In genomic region chr21:33293811-33294216, GRCh38 we compare ENCODE assay signal across 14 cellular contexts. TPM values are rescaled to one million over a fixed set of nuclear protein-coding genes. Genes with fewer than 3 reads are reported as not detected.
A peak's percentile ranks its signal among the peaks of the same experiment; 100 is the strongest.
DNase-seq lines count a peak whose midpoint lies in the region; ATAC-seq, FAIRE-seq and TF ChIP-seq lines count a peak whose summit lies in the region.
"Had no signal": no experiment of that assay in that cellular context is flagged by ENCODE, and none has a peak within 500 bp of the region (broad histone marks: within the 10 kb centered on the region; RNA-seq: fewer than 3 reads in every experiment).

No MANE protein-coding gene starts in this region.

- CTCF ChIA-PET in activated CD8-positive, alpha-beta T cell treated with anti-CD3 and anti-CD28 coated beads, Interleukin-2, amount 10 ng/mL, durations not matched to agents 7 days and 5 days (lab: Charles Lee): interaction anchor here (1.2 to 1.4 kb wide), 2 partner anchors 68 to 94 kb away, joined by 3 to 4 read pairs; no protein-coding TSS in a partner anchor
- CTCF ChIA-PET in naive thymus-derived CD4-positive, alpha-beta T cell (lab: Charles Lee): interaction anchor here (0.5 to 1.1 kb wide), 4 partner anchors 68 to 578 kb away, joined by 3 to 5 read pairs (median 4); no protein-coding TSS in a partner anchor

- H3K4me1 Mint-ChIP-seq in CD4-positive, CD25-positive, alpha-beta regulatory T cell: peaks cover 3 to 43% (median 23%) of the 10 kb centered on the region in 4 donors
- peaks cover 21% of the 10 kb centered on the region for H3K4me1 Mint-ChIP-seq in activated CD8-positive, alpha-beta T cell treated with anti-CD3 and anti-CD28 coated beads, Interleukin-2, amount 10 ng/mL, durations not matched to agents 7 days and 5 days (ENCODE audit: low read depth)
- peaks cover 22 to 52% (median 44%) of the 10 kb centered on the region in 7 donors for H3K4me1 Mint-ChIP-seq in naive thymus-derived CD4-positive, alpha-beta T cell

- FAIRE-seq in frontal cortex (lab: Jason Lieb, UNC): no peak

- H3F3A ChIP-seq in DOHH2 (ENCODE audit: control insufficient read depth, insufficient read depth): peaks cover 32% of the 10 kb centered on the region

- no peak overlapping the region for H3K27ac ChIP-seq in CD4-positive, CD25-positive, alpha-beta regulatory T cell (ENCODE audit: insufficient read depth, low read length, poor library complexity, severe bottlenecking)
- H3K27ac ChIP-seq in DOHH2 (ENCODE audit: low read depth, low read length): peak overlapping the region; percentile 97
- H3K27ac ChIP-seq in naive thymus-derived CD4-positive, alpha-beta T cell (ENCODE audit: low read depth, low read length): peak overlapping the region; percentile 53
- H3K27ac ChIP-seq: body of pancreas, C4-2B had no signal

- no peaks in the 10 kb centered on the region for H3K9me3 ChIP-seq in CD4-positive, CD25-positive, alpha-beta regulatory T cell (ENCODE audit: control insufficient read depth in 2 of 2, low read length in 2 of 2)
- H3K9me3 ChIP-seq in DOHH2 (ENCODE audit: control insufficient read depth, insufficient read depth, low read length) (no peaks in the 10 kb centered on the region), BE2C (no peaks in the 10 kb centered on the region)
- no peaks in the 10 kb centered on the region for H3K9me3 ChIP-seq in naive thymus-derived CD4-positive, alpha-beta T cell (ENCODE audit: control insufficient read depth in 2 of 3, low read length in 3 of 3)
- H3K9me3 ChIP-seq: body of pancreas had no signal

- H3K4me3 ChIP-seq in CD4-positive, CD25-positive, alpha-beta regulatory T cell (ENCODE audit: low read depth, low read length): no peak overlapping the region
- H3K4me3 ChIP-seq in DOHH2 (ENCODE audit: low read length): no peak overlapping the region
- no peak overlapping the region for H3K4me3 ChIP-seq in naive thymus-derived CD4-positive, alpha-beta T cell (ENCODE audit: low read length)
- no peak overlapping the region for H3K4me3 ChIP-seq in BE2C (ENCODE audit: low read depth, low read length)
- H3K4me3 ChIP-seq: body of pancreas, dorsolateral prefrontal cortex had no signal

- intact Hi-C loops in naive thymus-derived CD4-positive, alpha-beta T cell (cut with micrococcal nuclease): loop anchor here in 1 of 2 donors (1.0 to 2.0 kb wide), 3 partner anchors 27 to 67 kb away; partner anchors contain the start of genes IFNAR1 and IL10RB

- H3K36me3 Mint-ChIP-seq in CD4-positive, CD25-positive, alpha-beta regulatory T cell: peaks cover 25% of the 10 kb centered on the region
- peaks cover 56% of the 10 kb centered on the region for H3K36me3 Mint-ChIP-seq in activated CD8-positive, alpha-beta T cell treated with anti-CD3 and anti-CD28 coated beads, Interleukin-2, amount 10 ng/mL, durations not matched to agents 7 days and 5 days (ENCODE audit: low read depth)
- peaks cover 6 to 44% (median 14%) of the 10 kb centered on the region in 5 donors for H3K36me3 Mint-ChIP-seq in naive thymus-derived CD4-positive, alpha-beta T cell

- H3K27me3 ChIP-seq in CD4-positive, CD25-positive, alpha-beta regulatory T cell (ENCODE audit: control insufficient read depth, insufficient read depth, low read length): no peaks in the 10 kb centered on the region
- H3K27me3 ChIP-seq in DOHH2 (ENCODE audit: control insufficient read depth, low read length) (no peaks in the 10 kb centered on the region), BE2C (no peaks in the 10 kb centered on the region)
- no peaks in the 10 kb centered on the region for H3K27me3 ChIP-seq in naive thymus-derived CD4-positive, alpha-beta T cell (ENCODE audit: control insufficient read depth in 2 of 2, insufficient read depth in 2 of 2, low read length in 2 of 2)
- H3K27me3 ChIP-seq: body of pancreas, dorsolateral prefrontal cortex had no signal

- POLR2A ChIA-PET in activated CD8-positive, alpha-beta T cell treated with anti-CD3 and anti-CD28 coated beads, Interleukin-2, amount 10 ng/mL, durations not matched to agents 7 days and 5 days (lab: Charles Lee): no interaction called here
- POLR2A ChIA-PET in naive thymus-derived CD4-positive, alpha-beta T cell (lab: Charles Lee): interaction anchor here (0.6 to 2.9 kb wide), 11 partner anchors 8 to 522 kb away, joined by 3 to 20 read pairs (median 4); partner anchors contain the start of genes IFNAR1, IL10RB and PAXBP1

- H3K4me1 ChIP-seq in CD4-positive, CD25-positive, alpha-beta regulatory T cell (ENCODE audit: control insufficient read depth, insufficient read depth, low read length, poor library complexity, severe bottlenecking): peaks cover 10% of the 10 kb centered on the region
- H3K4me1 ChIP-seq in DOHH2 (ENCODE audit: control insufficient read depth, low read length) (peaks cover 59% of the 10 kb centered on the region), BE2C (no peaks in the 10 kb centered on the region)
- H3K4me1 ChIP-seq in naive thymus-derived CD4-positive, alpha-beta T cell (ENCODE audit: control insufficient read depth in 2 of 2, insufficient read depth in 2 of 2, low read length in 2 of 2): peaks cover under 1 to 28% of the 10 kb centered on the region in 2 donors
- H3K4me1 ChIP-seq: body of pancreas had no signal

- H4K20me1 ChIP-seq in DOHH2 (ENCODE audit: control insufficient read depth, insufficient read depth, low read depth, low read length): no peaks in the 10 kb centered on the region

- peaks cover 49% of the 10 kb centered on the region for H3K36me3 ChIP-seq in CD4-positive, CD25-positive, alpha-beta regulatory T cell (ENCODE audit: control insufficient read depth, insufficient read depth, low read length)
- H3K36me3 ChIP-seq in DOHH2 (ENCODE audit: control insufficient read depth, low read length): peaks cover 48% of the 10 kb centered on the region
- peaks cover 0 to 46% (median 7%) of the 10 kb centered on the region in 3 experiments for H3K36me3 ChIP-seq in naive thymus-derived CD4-positive, alpha-beta T cell (ENCODE audit: control insufficient read depth in 2 of 3, insufficient read depth in 3 of 3, low read length in 3 of 3)
- no peaks in the 10 kb centered on the region for H3K36me3 ChIP-seq in BE2C

- peak; percentile 59 to 65 for ATAC-seq in CD4-positive, CD25-positive, alpha-beta regulatory T cell (ENCODE audit: low read depth in 2 of 2)
- ATAC-seq in activated CD8-positive, alpha-beta T cell treated with anti-CD3 and anti-CD28 coated beads, Interleukin-2, amount 10 ng/mL, durations not matched to agents 7 days and 5 days: no peak
- ATAC-seq in naive thymus-derived CD4-positive, alpha-beta T cell: peak; percentile 75
- ATAC-seq: body of pancreas had no signal

- H3K27ac Mint-ChIP-seq in CD4-positive, CD25-positive, alpha-beta regulatory T cell: peak overlapping the region; percentile 70 to 95 (median 90)
- peak overlapping the region; percentile 40 for H3K27ac Mint-ChIP-seq in activated CD8-positive, alpha-beta T cell treated with anti-CD3 and anti-CD28 coated beads, Interleukin-2, amount 10 ng/mL, durations not matched to agents 7 days and 5 days
- peak overlapping the region; percentile 60 to 96 (median 87) for H3K27ac Mint-ChIP-seq in naive thymus-derived CD4-positive, alpha-beta T cell
- H3K27ac Mint-ChIP-seq: activated CD4-positive, alpha-beta T cell treated with anti-CD3 and anti-CD28 coated beads, Interleukin-2, amount 10 ng/mL, durations not matched to agents 24 days and 14 days had no signal

- no peak overlapping the region for H3K4me2 ChIP-seq in DOHH2 (ENCODE audit: low read length)

- TF ChIP-seq CTCF in DOHH2 (IDR thresholded peaks at IDR 0.05; ENCODE audit: low read depth, low read length, poor library complexity, severe bottlenecking) (no peak), BE2C (IDR thresholded peaks at IDR 0.05; ENCODE audit: low read depth, low read length) (no peak)

- peak overlapping the region; percentile 39 to 77 (median 71) for H3K4me3 Mint-ChIP-seq in CD4-positive, CD25-positive, alpha-beta regulatory T cell
- H3K4me3 Mint-ChIP-seq in activated CD8-positive, alpha-beta T cell treated with anti-CD3 and anti-CD28 coated beads, Interleukin-2, amount 10 ng/mL, durations not matched to agents 7 days and 5 days: no peak overlapping the region
- H3K4me3 Mint-ChIP-seq in naive thymus-derived CD4-positive, alpha-beta T cell: peak overlapping the region in 9 of 10 donors; percentile 48 to 84 (median 73)
- H3K4me3 Mint-ChIP-seq: activated CD4-positive, alpha-beta T cell treated with anti-CD3 and anti-CD28 coated beads, Interleukin-2, amount 10 ng/mL, durations not matched to agents 24 days and 14 days had no signal

- H3K9me3 Mint-ChIP-seq in CD4-positive, CD25-positive, alpha-beta regulatory T cell: peaks cover 0 to 3% (median 0%) of the 10 kb centered on the region in 7 donors
- H3K9me3 Mint-ChIP-seq in activated CD8-positive, alpha-beta T cell treated with anti-CD3 and anti-CD28 coated beads, Interleukin-2, amount 10 ng/mL, durations not matched to agents 7 days and 5 days (ENCODE audit: insufficient read depth): no peaks in the 10 kb centered on the region
- no peaks in the 10 kb centered on the region for H3K9me3 Mint-ChIP-seq in naive thymus-derived CD4-positive, alpha-beta T cell
- H3K9me3 Mint-ChIP-seq: activated CD4-positive, alpha-beta T cell treated with anti-CD3 and anti-CD28 coated beads, Interleukin-2, amount 10 ng/mL, durations not matched to agents 24 days and 14 days had no signal

- peaks cover 5% of the 10 kb centered on the region for H3K79me2 ChIP-seq in DOHH2 (ENCODE audit: control insufficient read depth, low read length)

- H3K27me3 Mint-ChIP-seq in CD4-positive, CD25-positive, alpha-beta regulatory T cell: no peaks in the 10 kb centered on the region
- no peaks in the 10 kb centered on the region for H3K27me3 Mint-ChIP-seq in activated CD8-positive, alpha-beta T cell treated with anti-CD3 and anti-CD28 coated beads, Interleukin-2, amount 10 ng/mL, durations not matched to agents 7 days and 5 days (ENCODE audit: low read depth)
- no peaks in the 10 kb centered on the region for H3K27me3 Mint-ChIP-seq in naive thymus-derived CD4-positive, alpha-beta T cell
- H3K27me3 Mint-ChIP-seq: activated CD4-positive, alpha-beta T cell treated with anti-CD3 and anti-CD28 coated beads, Interleukin-2, amount 10 ng/mL, durations not matched to agents 24 days and 14 days had no signal

- DNase-seq in CD4-positive, CD25-positive, alpha-beta regulatory T cell: peak in 2 of 3 donors; percentile 41 to 67
- no peak for DNase-seq in activated CD8-positive, alpha-beta T cell treated with anti-CD3 and anti-CD28 coated beads, Interleukin-2, amount 10 ng/mL, durations not matched to agents 7 days and 5 days
- DNase-seq in naive thymus-derived CD4-positive, alpha-beta T cell: peak in 7 of 9 donors; percentile 26 to 74 (median 63)
- DNase-seq in BE2C (no peak), glomerular visceral epithelial cell (ENCODE audit: extremely low spot score) (no peak), frontal cortex (ENCODE audit: low spot score in 2 of 2) (no peak)
- DNase-seq: activated CD4-positive, alpha-beta T cell treated with anti-CD3 and anti-CD28 coated beads, Interleukin-2, amount 10 ng/mL, durations not matched to agents 24 days and 14 days; body of pancreas; NCI-H2171; SIG-M5; T1000 had no signal

- no peaks in the 10 kb centered on the region for H3K9me2 ChIP-seq in DOHH2 (replicated peaks; ENCODE audit: control insufficient read depth, low read length)

RNA-seq across cellular contexts. Expression of gene IL10RB, which starts 27.6 kb away (rescaled TPM):
- total RNA-seq in CD4-positive, CD25-positive, alpha-beta regulatory T cell: 30.9 TPM
- polyA plus RNA-seq in CD4-positive, CD25-positive, alpha-beta regulatory T cell: 100 to 1,000 TPM in 1 of 4 donors, 10 to 100 TPM in 3; 72.3 to 105 (median 84.9) TPM
- total RNA-seq in activated CD8-positive, alpha-beta T cell treated with anti-CD3 and anti-CD28 coated beads, Interleukin-2, amount 10 ng/mL, durations not matched to agents 7 days and 5 days: 10 to 100 TPM; 37.1 to 44.2 TPM
- total RNA-seq in naive thymus-derived CD4-positive, alpha-beta T cell: 10 to 100 TPM; 17.6 to 35.0 (median 27.2) TPM
- polyA plus RNA-seq in naive thymus-derived CD4-positive, alpha-beta T cell: 10 to 100 TPM; 47.2 to 51.4 TPM
- polyA plus RNA-seq in BE2C (2012; ENCODE audit: insufficient read depth, insufficient read length, low read depth): 7.2 TPM
- total RNA-seq in frontal cortex: 12.2 TPM

RNA-seq across cellular contexts. Expression of gene IFNAR1, which starts 31.0 kb away (rescaled TPM):
- 23.9 TPM for total RNA-seq in CD4-positive, CD25-positive, alpha-beta regulatory T cell
- polyA plus RNA-seq in CD4-positive, CD25-positive, alpha-beta regulatory T cell: 10 to 100 TPM; 61.7 to 93.8 (median 68.4) TPM
- total RNA-seq in activated CD8-positive, alpha-beta T cell treated with anti-CD3 and anti-CD28 coated beads, Interleukin-2, amount 10 ng/mL, durations not matched to agents 7 days and 5 days: 10 to 100 TPM; 32.5 to 35.4 TPM
- total RNA-seq in naive thymus-derived CD4-positive, alpha-beta T cell: 10 to 100 TPM; 24.7 to 60.8 (median 40.0) TPM
- polyA plus RNA-seq in naive thymus-derived CD4-positive, alpha-beta T cell: 10 to 100 TPM; 62.5 to 76.2 TPM
- polyA plus RNA-seq in BE2C (2012; ENCODE audit: insufficient read depth, insufficient read length, low read depth): 26.3 TPM
- 49.3 TPM for total RNA-seq in frontal cortex

Comparison
In these comparisons a context has a peak if more than half of its experiments do, and no peak if none do; other contexts are left out.
1. DNase-seq: peak in CD4-positive, CD25-positive, alpha-beta regulatory T cell (2 of 3) and naive thymus-derived CD4-positive, alpha-beta T cell (7 of 9); none in activated CD8-positive, alpha-beta T cell treated with anti-CD3 and anti-CD28 coated beads, Interleukin-2, amount 10 ng/mL, durations not matched to agents 7 days and 5 days (single experiment), BE2C (single experiment), glomerular visceral epithelial cell (single experiment) and frontal cortex (0 of 2).
2. H3K27ac Mint-ChIP-seq: peak in every context shown above with its lines; median percentile 90 in CD4-positive, CD25-positive, alpha-beta regulatory T cell; 87 in naive thymus-derived CD4-positive, alpha-beta T cell; 40 in activated CD8-positive, alpha-beta T cell treated with anti-CD3 and anti-CD28 coated beads, Interleukin-2, amount 10 ng/mL, durations not matched to agents 7 days and 5 days.